In genomic region chr15:46089438-46090044, GRCh38 we compare ENCODE assay signal across 19 cellular contexts.
"Had no signal": no experiment of that assay in that cellular context is flagged by ENCODE, and none has a peak within 500 bp of the region (broad histone marks: within the 10 kb centered on the region; RNA-seq: fewer than 3 reads in every experiment).

No MANE protein-coding gene starts in this region.

- H3K27me3 ChIP-seq: tibial artery had no signal

- H3K9me3 Mint-ChIP-seq: dendritic cell treated with granulocyte-macrophage colony-stimulating factor and Interleukin-4, amounts not matched to agents 40 ng/mL and 50 ng/mL, for 4 days had no signal

- H3K27me3 Mint-ChIP-seq: activated naive CD8-positive, alpha-beta T cell treated with anti-CD3 and anti-CD28 coated beads, Interleukin-2, amount 50 U/mL, for 24 hours; activated T-helper 17 cell treated with anti-CD3 and anti-CD28 coated beads, Interleukin-2, amount 50 U/mL, for 72 hours; dendritic cell treated with granulocyte-macrophage colony-stimulating factor and Interleukin-4, amounts not matched to agents 40 ng/mL and 50 ng/mL, for 4 days; stimulated activated naive B cell treated with anti-CD40 and anti-IgM and Interleukin-4, amounts not matched to agents 10 μg/mL and 1 μg/mL and 100 μg/mL, for 72 hours; T-cell had no signal

- H3K27ac Mint-ChIP-seq: activated naive CD8-positive, alpha-beta T cell treated with anti-CD3 and anti-CD28 coated beads, Interleukin-2, amount 50 U/mL, for 24 hours; activated T-helper 17 cell treated with anti-CD3 and anti-CD28 coated beads, Interleukin-2, amount 50 U/mL, for 72 hours; dendritic cell treated with granulocyte-macrophage colony-stimulating factor and Interleukin-4, amounts not matched to agents 40 ng/mL and 50 ng/mL, for 4 days; endodermal cell; stimulated activated naive B cell treated with anti-CD40 and anti-IgM and Interleukin-4, amounts not matched to agents 10 μg/mL and 1 μg/mL and 100 μg/mL, for 72 hours; T-cell had no signal

- H3K36me3 ChIP-seq: lower lobe of right lung, tibial artery had no signal

- H3K36me3 Mint-ChIP-seq: stimulated activated naive B cell treated with anti-CD40 and anti-IgM and Interleukin-4, amounts not matched to agents 10 μg/mL and 1 μg/mL and 100 μg/mL, for 72 hours; T-cell had no signal

- H3K4me1 Mint-ChIP-seq: activated naive CD8-positive, alpha-beta T cell treated with anti-CD3 and anti-CD28 coated beads, Interleukin-2, amount 50 U/mL, for 24 hours; activated T-helper 17 cell treated with anti-CD3 and anti-CD28 coated beads, Interleukin-2, amount 50 U/mL, for 72 hours; stimulated activated naive B cell treated with anti-CD40 and anti-IgM and Interleukin-4, amounts not matched to agents 10 μg/mL and 1 μg/mL and 100 μg/mL, for 72 hours; T-cell had no signal

- H3K27ac ChIP-seq: lower lobe of right lung, parathyroid adenoma, tibial artery had no signal

- H2AFZ ChIP-seq: parathyroid adenoma had no signal

- H3K79me2 ChIP-seq: parathyroid adenoma had no signal

- H3K4me3 Mint-ChIP-seq: activated naive CD8-positive, alpha-beta T cell treated with anti-CD3 and anti-CD28 coated beads, Interleukin-2, amount 50 U/mL, for 24 hours; activated T-helper 17 cell treated with anti-CD3 and anti-CD28 coated beads, Interleukin-2, amount 50 U/mL, for 72 hours; dendritic cell treated with granulocyte-macrophage colony-stimulating factor and Interleukin-4, amounts not matched to agents 40 ng/mL and 50 ng/mL, for 4 days; endodermal cell; stimulated activated naive B cell treated with anti-CD40 and anti-IgM and Interleukin-4, amounts not matched to agents 10 μg/mL and 1 μg/mL and 100 μg/mL, for 72 hours; T-cell had no signal

- H3K4me1 ChIP-seq: parathyroid adenoma, tibial artery had no signal

- DNase-seq: activated CD4-positive, alpha-beta T cell treated with anti-CD3 and anti-CD28 coated beads, Interleukin-2, amount 50 U/mL, for 48 hours; activated CD4-positive, CD25-positive, alpha-beta regulatory T cell treated with anti-CD3 and anti-CD28 coated beads, Interleukin-2, amount 50 U/mL, for 72 hours; activated naive CD4-positive, alpha-beta T cell treated with Interleukin-2 at 50 U/mL for 16 hours; activated naive CD8-positive, alpha-beta T cell treated with anti-CD3 and anti-CD28 coated beads, Interleukin-2, amount 50 U/mL, for 24 hours; aorta; endodermal cell; glutamatergic neuron; kidney glomerular epithelial cell; lower lobe of right lung; retina; stimulated activated CD4-positive, alpha-beta T cell treated with anti-CD3 and anti-CD28 coated beads, Interleukin-15, amount 100 ng/mL, for 24 hours; stimulated activated CD4-positive, alpha-beta T cell treated with anti-CD3 and anti-CD28 coated beads, Interleukin-4, amount 100 ng/mL, for 1 hour; stimulated activated naive B cell treated with anti-CD40 and anti-IgM and Interleukin-4, amounts not matched to agents 10 μg/mL and 1 μg/mL and 100 μg/mL, for 72 hours; T-cell; T-helper 9 cell; tibial artery had no signal

- H3K4me3 ChIP-seq: lower lobe of right lung, tibial artery had no signal

- ATAC-seq: activated naive CD8-positive, alpha-beta T cell treated with anti-CD3 and anti-CD28 coated beads, Interleukin-2, amount 50 U/mL, for 24 hours; activated T-helper 17 cell treated with anti-CD3 and anti-CD28 coated beads, Interleukin-2, amount 50 U/mL, for 72 hours; lower lobe of right lung; stimulated activated naive B cell treated with anti-CD40 and anti-IgM and Interleukin-4, amounts not matched to agents 10 μg/mL and 1 μg/mL and 100 μg/mL, for 72 hours; T-cell had no signal

- H3K9me3 ChIP-seq: lower lobe of right lung, tibial artery had no signal

- H3K9ac ChIP-seq: parathyroid adenoma had no signal
